Comparison of ENCODE assay signal across 1 cellular context in the genomic region with DNA sequence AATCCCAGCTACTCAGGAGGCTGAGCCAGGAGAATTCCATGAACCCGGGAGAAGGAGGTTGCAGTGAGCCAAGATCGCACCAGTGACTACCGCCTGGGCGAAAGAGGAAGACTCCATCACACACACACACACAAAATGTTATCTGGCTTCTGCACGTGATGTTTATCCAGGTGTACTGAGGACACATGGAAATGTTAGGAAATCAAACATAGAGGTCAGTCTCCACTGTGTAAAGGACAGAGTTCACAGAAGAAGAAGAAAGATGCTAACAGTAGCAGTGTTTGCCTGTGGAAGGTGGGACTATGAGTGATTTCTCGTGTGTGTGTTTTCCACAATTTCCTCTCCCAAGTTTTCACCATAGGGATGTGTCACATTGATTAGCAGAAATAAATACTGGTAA.
TF ChIP-seq lines count a peak whose summit lies in the region.

No MANE protein-coding gene starts in this region.

TF ChIP-seq in HepG2, 621 proteins besides CTCF, POLR2A, EP300 and RAD21 (continued from another document and continues in another):
- TF ChIP-seq, protein P1, sequence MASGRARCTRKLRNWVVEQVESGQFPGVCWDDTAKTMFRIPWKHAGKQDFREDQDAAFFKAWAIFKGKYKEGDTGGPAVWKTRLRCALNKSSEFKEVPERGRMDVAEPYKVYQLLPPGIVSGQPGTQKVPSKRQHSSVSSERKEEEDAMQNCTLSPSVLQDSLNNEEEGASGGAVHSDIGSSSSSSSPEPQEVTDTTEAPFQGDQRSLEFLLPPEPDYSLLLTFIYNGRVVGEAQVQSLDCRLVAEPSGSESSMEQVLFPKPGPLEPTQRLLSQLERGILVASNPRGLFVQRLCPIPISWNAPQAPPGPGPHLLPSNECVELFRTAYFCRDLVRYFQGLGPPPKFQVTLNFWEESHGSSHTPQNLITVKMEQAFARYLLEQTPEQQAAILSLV (CRISPR knock-in tag; IDR thresholded peaks at IDR 0.05; ENCODE audit: borderline replicate concordance) = no peak
- TF ChIP-seq NFE2L2 (IDR thresholded peaks at IDR 0.05; ENCODE audit: low read length) (no peak), NCOA5 (CRISPR knock-in tag; IDR thresholded peaks at IDR 0.05) (no peak), KDM1A (CRISPR knock-in tag; IDR thresholded peaks at IDR 0.05) (peak; percentile 79), RNF2 (conservative IDR thresholded peaks at IDR 0.05; ENCODE audit: low read depth) (no peak), ZNF878 (CRISPR knock-in tag; IDR thresholded peaks at IDR 0.05) (no peak), FOSL2 (CRISPR knock-in tag; IDR thresholded peaks at IDR 0.05) (peak; percentile 68), ZNF292 (CRISPR knock-in tag; IDR thresholded peaks at IDR 0.05; ENCODE audit: borderline replicate concordance, low read depth) (peak; percentile 83; the same call in 1 of the 2 replicates), IRF2 (CRISPR knock-in tag; IDR thresholded peaks at IDR 0.05) (peak; percentile 74), ZNF660 (CRISPR knock-in tag; IDR thresholded peaks at IDR 0.05; ENCODE audit: borderline replicate concordance, low read depth) (no peak), DNMT1 (CRISPR knock-in tag; IDR thresholded peaks at IDR 0.05) (no peak), NCOA2 (CRISPR knock-in tag; IDR thresholded peaks at IDR 0.05) (peak; percentile 91), PCBP1 (IDR thresholded peaks at IDR 0.05; ENCODE audit: borderline replicate concordance, low read depth, low read length) (no peak), ZNF83 (CRISPR knock-in tag; IDR thresholded peaks at IDR 0.05; ENCODE audit: borderline replicate concordance) (no peak), ZBTB3 (CRISPR knock-in tag; IDR thresholded peaks at IDR 0.05; ENCODE audit: borderline replicate concordance, low read depth) (no peak), ISL2 (CRISPR knock-in tag; IDR thresholded peaks at IDR 0.05) (peak; percentile 94), NFKB2 (CRISPR knock-in tag; IDR thresholded peaks at IDR 0.05; ENCODE audit: borderline replicate concordance) (no peak), ZMAT3 (CRISPR knock-in tag; conservative IDR thresholded peaks at IDR 0.05) (peak; percentile 60; the same call in 1 of the 2 replicates), NFATC3 (CRISPR knock-in tag; IDR thresholded peaks at IDR 0.05) (no peak), JARID2 (CRISPR knock-in tag; IDR thresholded peaks at IDR 0.05; ENCODE audit: insufficient replicate concordance) (no peak), ZNF343 (CRISPR knock-in tag; IDR thresholded peaks at IDR 0.05) (0 out of 2 replicates have a peak, but pooled peaks have one; percentile 28), ZNF768 (CRISPR knock-in tag; IDR thresholded peaks at IDR 0.05) (no peak), ERF (CRISPR knock-in tag; IDR thresholded peaks at IDR 0.05) (0 out of 2 replicates have a peak, but pooled peaks have one; percentile 32)
- TF ChIP-seq, protein P2, sequence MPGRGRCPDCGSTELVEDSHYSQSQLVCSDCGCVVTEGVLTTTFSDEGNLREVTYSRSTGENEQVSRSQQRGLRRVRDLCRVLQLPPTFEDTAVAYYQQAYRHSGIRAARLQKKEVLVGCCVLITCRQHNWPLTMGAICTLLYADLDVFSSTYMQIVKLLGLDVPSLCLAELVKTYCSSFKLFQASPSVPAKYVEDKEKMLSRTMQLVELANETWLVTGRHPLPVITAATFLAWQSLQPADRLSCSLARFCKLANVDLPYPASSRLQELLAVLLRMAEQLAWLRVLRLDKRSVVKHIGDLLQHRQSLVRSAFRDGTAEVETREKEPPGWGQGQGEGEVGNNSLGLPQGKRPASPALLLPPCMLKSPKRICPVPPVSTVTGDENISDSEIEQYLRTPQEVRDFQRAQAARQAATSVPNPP (CRISPR knock-in tag; IDR thresholded peaks at IDR 0.05) = no peak
- TF ChIP-seq, protein P3, sequence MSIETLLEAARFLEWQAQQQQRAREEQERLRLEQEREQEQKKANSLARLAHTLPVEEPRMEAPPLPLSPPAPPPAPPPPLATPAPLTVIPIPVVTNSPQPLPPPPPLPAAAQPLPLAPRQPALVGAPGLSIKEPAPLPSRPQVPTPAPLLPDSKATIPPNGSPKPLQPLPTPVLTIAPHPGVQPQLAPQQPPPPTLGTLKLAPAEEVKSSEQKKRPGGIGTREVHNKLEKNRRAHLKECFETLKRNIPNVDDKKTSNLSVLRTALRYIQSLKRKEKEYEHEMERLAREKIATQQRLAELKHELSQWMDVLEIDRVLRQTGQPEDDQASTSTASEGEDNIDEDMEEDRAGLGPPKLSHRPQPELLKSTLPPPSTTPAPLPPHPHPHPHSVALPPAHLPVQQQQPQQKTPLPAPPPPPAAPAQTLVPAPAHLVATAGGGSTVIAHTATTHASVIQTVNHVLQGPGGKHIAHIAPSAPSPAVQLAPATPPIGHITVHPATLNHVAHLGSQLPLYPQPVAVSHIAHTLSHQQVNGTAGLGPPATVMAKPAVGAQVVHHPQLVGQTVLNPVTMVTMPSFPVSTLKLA (IDR thresholded peaks at IDR 0.05) = peak; percentile 63
- TF ChIP-seq, protein P4, sequence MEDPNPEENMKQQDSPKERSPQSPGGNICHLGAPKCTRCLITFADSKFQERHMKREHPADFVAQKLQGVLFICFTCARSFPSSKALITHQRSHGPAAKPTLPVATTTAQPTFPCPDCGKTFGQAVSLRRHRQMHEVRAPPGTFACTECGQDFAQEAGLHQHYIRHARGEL (CRISPR knock-in tag; IDR thresholded peaks at IDR 0.05) = no peak
- TF ChIP-seq, protein P5, sequence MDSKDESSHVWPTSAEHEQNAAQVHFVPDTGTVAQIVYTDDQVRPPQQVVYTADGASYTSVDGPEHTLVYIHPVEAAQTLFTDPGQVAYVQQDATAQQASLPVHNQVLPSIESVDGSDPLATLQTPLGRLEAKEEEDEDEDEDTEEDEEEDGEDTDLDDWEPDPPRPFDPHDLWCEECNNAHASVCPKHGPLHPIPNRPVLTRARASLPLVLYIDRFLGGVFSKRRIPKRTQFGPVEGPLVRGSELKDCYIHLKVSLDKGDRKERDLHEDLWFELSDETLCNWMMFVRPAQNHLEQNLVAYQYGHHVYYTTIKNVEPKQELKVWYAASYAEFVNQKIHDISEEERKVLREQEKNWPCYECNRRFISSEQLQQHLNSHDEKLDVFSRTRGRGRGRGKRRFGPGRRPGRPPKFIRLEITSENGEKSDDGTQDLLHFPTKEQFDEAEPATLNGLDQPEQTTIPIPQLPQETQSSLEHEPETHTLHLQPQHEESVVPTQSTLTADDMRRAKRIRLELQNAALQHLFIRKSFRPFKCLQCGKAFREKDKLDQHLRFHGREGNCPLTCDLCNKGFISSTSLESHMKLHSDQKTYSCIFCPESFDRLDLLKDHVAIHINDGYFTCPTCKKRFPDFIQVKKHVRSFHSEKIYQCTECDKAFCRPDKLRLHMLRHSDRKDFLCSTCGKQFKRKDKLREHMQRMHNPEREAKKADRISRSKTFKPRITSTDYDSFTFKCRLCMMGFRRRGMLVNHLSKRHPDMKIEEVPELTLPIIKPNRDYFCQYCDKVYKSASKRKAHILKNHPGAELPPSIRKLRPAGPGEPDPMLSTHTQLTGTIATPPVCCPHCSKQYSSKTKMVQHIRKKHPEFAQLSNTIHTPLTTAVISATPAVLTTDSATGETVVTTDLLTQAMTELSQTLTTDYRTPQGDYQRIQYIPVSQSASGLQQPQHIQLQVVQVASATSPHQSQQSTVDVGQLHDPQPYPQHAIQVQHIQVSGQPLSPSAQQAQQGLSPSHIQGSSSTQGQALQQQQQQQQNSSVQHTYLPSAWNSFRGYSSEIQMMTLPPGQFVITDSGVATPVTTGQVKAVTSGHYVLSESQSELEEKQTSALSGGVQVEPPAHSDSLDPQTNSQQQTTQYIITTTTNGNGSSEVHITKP (CRISPR knock-in tag; IDR thresholded peaks at IDR 0.05; ENCODE audit: low read depth) = no peak
- TF ChIP-seq, protein P6, sequence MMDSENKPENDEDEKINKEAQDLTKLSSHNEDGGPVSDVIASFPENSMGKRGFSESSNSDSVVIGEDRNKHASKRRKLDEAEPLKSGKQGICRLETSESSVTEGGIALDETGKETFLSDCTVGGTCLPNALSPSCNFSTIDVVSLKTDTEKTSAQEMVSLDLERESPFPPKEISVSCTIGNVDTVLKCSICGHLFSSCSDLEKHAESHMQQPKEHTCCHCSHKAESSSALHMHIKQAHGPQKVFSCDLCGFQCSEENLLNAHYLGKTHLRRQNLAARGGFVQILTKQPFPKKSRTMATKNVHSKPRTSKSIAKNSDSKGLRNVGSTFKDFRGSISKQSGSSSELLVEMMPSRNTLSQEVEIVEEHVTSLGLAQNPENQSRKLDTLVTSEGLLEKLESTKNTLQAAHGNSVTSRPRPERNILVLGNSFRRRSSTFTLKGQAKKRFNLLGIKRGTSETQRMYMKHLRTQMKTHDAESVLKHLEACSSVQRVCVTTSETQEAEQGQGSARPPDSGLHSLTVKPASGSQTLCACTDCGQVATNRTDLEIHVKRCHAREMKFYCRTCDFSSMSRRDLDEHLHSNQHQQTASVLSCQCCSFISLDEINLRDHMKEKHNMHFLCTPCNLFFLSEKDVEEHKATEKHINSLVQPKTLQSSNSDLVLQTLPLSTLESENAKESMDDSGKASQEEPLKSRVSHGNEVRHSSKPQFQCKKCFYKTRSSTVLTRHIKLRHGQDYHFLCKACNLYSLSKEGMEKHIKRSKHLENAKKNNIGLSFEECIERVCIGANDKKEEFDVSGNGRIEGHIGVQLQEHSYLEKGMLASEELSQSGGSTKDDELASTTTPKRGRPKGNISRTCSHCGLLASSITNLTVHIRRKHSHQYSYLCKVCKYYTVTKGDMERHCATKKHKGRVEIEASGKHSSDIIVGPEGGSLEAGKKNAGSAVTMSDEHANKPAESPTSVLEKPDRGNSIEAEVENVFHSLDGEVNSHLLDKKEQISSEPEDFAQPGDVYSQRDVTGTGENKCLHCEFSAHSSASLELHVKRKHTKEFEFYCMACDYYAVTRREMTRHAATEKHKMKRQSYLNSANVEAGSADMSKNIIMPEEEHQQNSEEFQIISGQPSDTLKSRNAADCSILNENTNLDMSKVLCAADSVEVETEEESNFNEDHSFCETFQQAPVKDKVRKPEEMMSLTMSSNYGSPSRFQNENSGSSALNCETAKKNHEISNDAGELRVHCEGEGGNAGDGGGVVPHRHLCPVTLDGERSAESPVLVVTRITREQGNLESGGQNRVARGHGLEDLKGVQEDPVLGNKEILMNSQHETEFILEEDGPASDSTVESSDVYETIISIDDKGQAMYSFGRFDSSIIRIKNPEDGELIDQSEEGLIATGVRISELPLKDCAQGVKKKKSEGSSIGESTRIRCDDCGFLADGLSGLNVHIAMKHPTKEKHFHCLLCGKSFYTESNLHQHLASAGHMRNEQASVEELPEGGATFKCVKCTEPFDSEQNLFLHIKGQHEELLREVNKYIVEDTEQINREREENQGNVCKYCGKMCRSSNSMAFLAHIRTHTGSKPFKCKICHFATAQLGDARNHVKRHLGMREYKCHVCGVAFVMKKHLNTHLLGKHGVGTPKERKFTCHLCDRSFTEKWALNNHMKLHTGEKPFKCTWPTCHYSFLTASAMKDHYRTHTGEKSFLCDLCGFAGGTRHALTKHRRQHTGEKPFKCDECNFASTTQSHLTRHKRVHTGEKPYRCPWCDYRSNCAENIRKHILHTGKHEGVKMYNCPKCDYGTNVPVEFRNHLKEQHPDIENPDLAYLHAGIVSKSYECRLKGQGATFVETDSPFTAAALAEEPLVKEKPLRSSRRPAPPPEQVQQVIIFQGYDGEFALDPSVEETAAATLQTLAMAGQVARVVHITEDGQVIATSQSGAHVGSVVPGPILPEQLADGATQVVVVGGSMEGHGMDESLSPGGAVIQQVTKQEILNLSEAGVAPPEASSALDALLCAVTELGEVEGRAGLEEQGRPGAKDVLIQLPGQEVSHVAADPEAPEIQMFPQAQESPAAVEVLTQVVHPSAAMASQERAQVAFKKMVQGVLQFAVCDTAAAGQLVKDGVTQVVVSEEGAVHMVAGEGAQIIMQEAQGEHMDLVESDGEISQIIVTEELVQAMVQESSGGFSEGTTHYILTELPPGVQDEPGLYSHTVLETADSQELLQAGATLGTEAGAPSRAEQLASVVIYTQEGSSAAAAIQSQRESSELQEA (CRISPR knock-in tag; IDR thresholded peaks at IDR 0.05; ENCODE audit: not compliant biosample characterization) = no peak
- TF ChIP-seq, protein P7, sequence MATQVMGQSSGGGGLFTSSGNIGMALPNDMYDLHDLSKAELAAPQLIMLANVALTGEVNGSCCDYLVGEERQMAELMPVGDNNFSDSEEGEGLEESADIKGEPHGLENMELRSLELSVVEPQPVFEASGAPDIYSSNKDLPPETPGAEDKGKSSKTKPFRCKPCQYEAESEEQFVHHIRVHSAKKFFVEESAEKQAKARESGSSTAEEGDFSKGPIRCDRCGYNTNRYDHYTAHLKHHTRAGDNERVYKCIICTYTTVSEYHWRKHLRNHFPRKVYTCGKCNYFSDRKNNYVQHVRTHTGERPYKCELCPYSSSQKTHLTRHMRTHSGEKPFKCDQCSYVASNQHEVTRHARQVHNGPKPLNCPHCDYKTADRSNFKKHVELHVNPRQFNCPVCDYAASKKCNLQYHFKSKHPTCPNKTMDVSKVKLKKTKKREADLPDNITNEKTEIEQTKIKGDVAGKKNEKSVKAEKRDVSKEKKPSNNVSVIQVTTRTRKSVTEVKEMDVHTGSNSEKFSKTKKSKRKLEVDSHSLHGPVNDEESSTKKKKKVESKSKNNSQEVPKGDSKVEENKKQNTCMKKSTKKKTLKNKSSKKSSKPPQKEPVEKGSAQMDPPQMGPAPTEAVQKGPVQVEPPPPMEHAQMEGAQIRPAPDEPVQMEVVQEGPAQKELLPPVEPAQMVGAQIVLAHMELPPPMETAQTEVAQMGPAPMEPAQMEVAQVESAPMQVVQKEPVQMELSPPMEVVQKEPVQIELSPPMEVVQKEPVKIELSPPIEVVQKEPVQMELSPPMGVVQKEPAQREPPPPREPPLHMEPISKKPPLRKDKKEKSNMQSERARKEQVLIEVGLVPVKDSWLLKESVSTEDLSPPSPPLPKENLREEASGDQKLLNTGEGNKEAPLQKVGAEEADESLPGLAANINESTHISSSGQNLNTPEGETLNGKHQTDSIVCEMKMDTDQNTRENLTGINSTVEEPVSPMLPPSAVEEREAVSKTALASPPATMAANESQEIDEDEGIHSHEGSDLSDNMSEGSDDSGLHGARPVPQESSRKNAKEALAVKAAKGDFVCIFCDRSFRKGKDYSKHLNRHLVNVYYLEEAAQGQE (IDR thresholded peaks at IDR 0.05; ENCODE audit: borderline replicate concordance in 1 of 2, low read depth in 1 of 2, low read length in 2 of 2) = no peak
- TF ChIP-seq, protein P8, sequence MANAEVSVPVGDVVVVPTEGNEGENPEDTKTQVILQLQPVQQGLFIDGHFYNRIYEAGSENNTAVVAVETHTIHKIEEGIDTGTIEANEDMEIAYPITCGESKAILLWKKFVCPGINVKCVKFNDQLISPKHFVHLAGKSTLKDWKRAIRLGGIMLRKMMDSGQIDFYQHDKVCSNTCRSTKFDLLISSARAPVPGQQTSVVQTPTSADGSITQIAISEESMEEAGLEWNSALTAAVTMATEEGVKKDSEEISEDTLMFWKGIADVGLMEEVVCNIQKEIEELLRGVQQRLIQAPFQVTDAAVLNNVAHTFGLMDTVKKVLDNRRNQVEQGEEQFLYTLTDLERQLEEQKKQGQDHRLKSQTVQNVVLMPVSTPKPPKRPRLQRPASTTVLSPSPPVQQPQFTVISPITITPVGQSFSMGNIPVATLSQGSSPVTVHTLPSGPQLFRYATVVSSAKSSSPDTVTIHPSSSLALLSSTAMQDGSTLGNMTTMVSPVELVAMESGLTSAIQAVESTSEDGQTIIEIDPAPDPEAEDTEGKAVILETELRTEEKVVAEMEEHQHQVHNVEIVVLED (CRISPR knock-in tag; IDR thresholded peaks at IDR 0.05; ENCODE audit: borderline replicate concordance) = no peak
- TF ChIP-seq, protein P9, sequence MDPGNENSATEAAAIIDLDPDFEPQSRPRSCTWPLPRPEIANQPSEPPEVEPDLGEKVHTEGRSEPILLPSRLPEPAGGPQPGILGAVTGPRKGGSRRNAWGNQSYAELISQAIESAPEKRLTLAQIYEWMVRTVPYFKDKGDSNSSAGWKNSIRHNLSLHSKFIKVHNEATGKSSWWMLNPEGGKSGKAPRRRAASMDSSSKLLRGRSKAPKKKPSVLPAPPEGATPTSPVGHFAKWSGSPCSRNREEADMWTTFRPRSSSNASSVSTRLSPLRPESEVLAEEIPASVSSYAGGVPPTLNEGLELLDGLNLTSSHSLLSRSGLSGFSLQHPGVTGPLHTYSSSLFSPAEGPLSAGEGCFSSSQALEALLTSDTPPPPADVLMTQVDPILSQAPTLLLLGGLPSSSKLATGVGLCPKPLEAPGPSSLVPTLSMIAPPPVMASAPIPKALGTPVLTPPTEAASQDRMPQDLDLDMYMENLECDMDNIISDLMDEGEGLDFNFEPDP (CRISPR knock-in tag; conservative IDR thresholded peaks at IDR 0.05) = no peak
